30 cellular contexts compared by ENCODE assay signal in genomic region chr19:18906605-18907519, GRCh38. TPM values are rescaled to one million over a fixed set of nuclear protein-coding genes. Genes with fewer than 3 reads are reported as not detected.
A peak's percentile ranks its signal among the peaks of the same experiment; 100 is the strongest.
DNase-seq lines count a peak whose midpoint lies in the region; ATAC-seq, FAIRE-seq and TF ChIP-seq lines count a peak whose summit lies in the region.
"Had no signal": no experiment of that assay in that cellular context is flagged by ENCODE, and none has a peak within 500 bp of the region (broad histone marks: within the 10 kb centered on the region; RNA-seq: fewer than 3 reads in every experiment).

No MANE protein-coding gene starts in this region.

- H2AFZ ChIP-seq in HepG2 (ENCODE audit: low read length) (no peak overlapping the region), neuronal stem cell (ENCODE audit: low read length) (no peak overlapping the region)
- H2AFZ ChIP-seq: GM23338 had no signal

- peak overlapping the region; percentile 90 for H2BK5ac ChIP-seq in neuronal stem cell (ENCODE audit: low read length)

- no peak overlapping the region for H2BK120ac ChIP-seq in neuronal stem cell (ENCODE audit: low read depth, low read length)

- H3K9ac ChIP-seq in HepG2 (ENCODE audit: insufficient read depth, low read depth, low read length) (no peak overlapping the region), neuronal stem cell (ENCODE audit: low read depth, low read length, poor library complexity) (peak overlapping the region; percentile 70)

- no peak overlapping the region for H2AK5ac ChIP-seq in neuronal stem cell (ENCODE audit: low read depth, low read length)

- POLR2A ChIA-PET in HepG2 (lab: Yijun Ruan, JAX) (interaction anchor here (0.9 to 1.8 kb wide), 2 partner anchors 12 kb away, joined by 3 to 4 read pairs; partner anchors contain the start of genes COPE and DDX49), HEK293T (lab: Yijun Ruan, JAX) (interaction anchor here (2.0 kb wide), 1 partner anchor 11 kb away, joined by 5 read pairs; the partner anchor contains the start of gene CERS1)

- H3K27me3 ChIP-seq in HepG2 (ENCODE audit: control insufficient read depth in 1 of 2, insufficient read depth in 2 of 2, low read length in 2 of 2) (no peaks in the 10 kb centered on the region), right lobe of liver (no peaks in the 10 kb centered on the region), neuronal stem cell (ENCODE audit: control insufficient read depth in 3 of 3, insufficient read depth in 3 of 3, low read depth in 1 of 3, low read length in 3 of 3) (no peaks in the 10 kb centered on the region), upper lobe of right lung (no peaks in the 10 kb centered on the region), gastrocnemius medialis (no peaks in the 10 kb centered on the region)
- H3K27me3 ChIP-seq: brain microvascular endothelial cell, gastroesophageal sphincter had no signal

- no peak for TF ChIP-seq RAD21 in HepG2 (CRISPR knock-in tag; IDR thresholded peaks at IDR 0.05)

- H3K9me3 ChIP-seq in HepG2 (ENCODE audit: low read length) (no peaks in the 10 kb centered on the region), right lobe of liver (no peaks in the 10 kb centered on the region), neuronal stem cell (replicated peaks in 1 of 2; ENCODE audit: control insufficient read depth in 2 of 2, insufficient read depth in 1 of 2, low read depth in 1 of 2, low read length in 2 of 2) (peaks cover 0 to 1% of the 10 kb centered on the region in 2 donors), upper lobe of right lung (no peaks in the 10 kb centered on the region), gastrocnemius medialis (no peaks in the 10 kb centered on the region)
- H3K9me3 ChIP-seq: gastroesophageal sphincter had no signal

- H4K91ac ChIP-seq in neuronal stem cell (ENCODE audit: low read depth, low read length, poor library complexity), result no peak overlapping the region

- no peak for TF ChIP-seq CTCF in HepG2 (CRISPR knock-in tag; IDR thresholded peaks at IDR 0.05)
- no peak for TF ChIP-seq CTCF in right lobe of liver (IDR thresholded peaks at IDR 0.05)
- TF ChIP-seq CTCF in upper lobe of right lung (IDR thresholded peaks at IDR 0.05), result no peak
- TF ChIP-seq CTCF in gastrocnemius medialis (IDR thresholded peaks at IDR 0.05 in 4 of 5, conservative IDR thresholded peaks at IDR 0.05 in 1 of 5), result no peak

- H3K4me2 ChIP-seq in HepG2 (ENCODE audit: low read depth, low read length) (no peak overlapping the region), neuronal stem cell (ENCODE audit: insufficient read depth, low read length, poor library complexity, severe bottlenecking) (no peak overlapping the region)
- H3K4me2 ChIP-seq: GM23338 had no signal

- 97% methylated on average over 12 of the region's 36 CpGs for WGBS in HepG2 (ENCODE audit: low lambda C conversion rate)
- WGBS in right lobe of liver (ENCODE audit: insufficient coverage, low coverage, low lambda C conversion rate, missing lambda C conversion rate), result no CpG with 5 or more reads among the region's 36 CpGs
- no CpG with 5 or more reads among the region's 36 CpGs for WGBS in neuronal stem cell (ENCODE audit: extremely low coverage in 2 of 2, insufficient read length in 2 of 2, insufficient replicate concordance in 1 of 2), 2 donors

- DNase-seq in HepG2 (ENCODE audit: low spot score) (no peak), right lobe of liver (no peak), globus pallidus (ENCODE audit: low spot score) (peak; percentile 92), neuronal stem cell (ENCODE audit: low spot score) (no peak), upper lobe of right lung (peak; percentile 60), gastrocnemius medialis (no peak), HEK293T (ENCODE audit: extremely low spot score) (no peak)
- DNase-seq: 8988T; activated CD4-positive, alpha-beta T cell treated with anti-CD3 and anti-CD28 coated beads, Interleukin-2, amount 50 U/mL, for 4 hours; activated CD8-positive, alpha-beta memory T cell treated with anti-CD3 and anti-CD28 coated beads, Interleukin-2, amount 50 U/mL, for 48 hours; activated effector memory CD4-positive, alpha-beta T cell treated with Interleukin-2 at 50 U/mL for 16 hours; brain microvascular endothelial cell; DMS53; KBM-7; NCI-H1417 treated with DMSO at 0.1 percent for 48 hours; NCI-H2107; NCI-H446; NCI-H82; stimulated activated CD4-positive, alpha-beta T cell treated with anti-CD3 and anti-CD28 coated beads, Interleukin-4, amount 100 ng/mL, for 24 hours; stimulated activated naive CD4-positive, alpha-beta T cell; T-helper 9 cell; trophoblast cell had no signal

- peak overlapping the region; percentile 23 for H4K8ac ChIP-seq in neuronal stem cell (ENCODE audit: low read depth, low read length)

- H3K4me1 ChIP-seq in HepG2 (ENCODE audit: insufficient read depth, low read length) (no peaks in the 10 kb centered on the region), right lobe of liver (no peaks in the 10 kb centered on the region), neuronal stem cell (ENCODE audit: control insufficient read depth in 2 of 2, insufficient read depth in 1 of 2, low read depth in 1 of 2, low read length in 2 of 2) (no peaks in the 10 kb centered on the region), upper lobe of right lung (no peaks in the 10 kb centered on the region), gastrocnemius medialis (no peaks in the 10 kb centered on the region)
- H3K4me1 ChIP-seq: gastroesophageal sphincter had no signal

- no peak overlapping the region for H2BK15ac ChIP-seq in neuronal stem cell (ENCODE audit: low read length)

- H3K18ac ChIP-seq in neuronal stem cell (ENCODE audit: low read length), result no peak overlapping the region

- peaks cover 12% of the 10 kb centered on the region for H3K79me1 ChIP-seq in neuronal stem cell (ENCODE audit: low read depth, low read length)

- no peak overlapping the region for H3K14ac ChIP-seq in neuronal stem cell (ENCODE audit: low read length)

- H3K4ac ChIP-seq in neuronal stem cell (ENCODE audit: low read length), result peak overlapping the region; percentile 23

- TF ChIP-seq EP300 in HepG2 (IDR thresholded peaks at IDR 0.05; ENCODE audit: low read depth in 2 of 2, low read length in 2 of 2) (no peak), HepG2 (CRISPR knock-in tag; IDR thresholded peaks at IDR 0.05; ENCODE audit: borderline replicate concordance) (no peak)

- no peaks in the 10 kb centered on the region for H4K20me1 ChIP-seq in HepG2 (ENCODE audit: insufficient read depth, low read length)

- H3K79me2 ChIP-seq in HepG2 (ENCODE audit: insufficient read depth, low read length), result no peaks in the 10 kb centered on the region

- no peak for FAIRE-seq in HepG2 (lab: Jason Lieb, UNC)
- FAIRE-seq: GM18507 had no signal

- H3K36me3 ChIP-seq in HepG2 (replicated peaks in 1 of 2; ENCODE audit: control insufficient read depth in 1 of 2, insufficient read depth in 2 of 2, low read length in 2 of 2) (peaks cover 25 to 55% of the 10 kb centered on the region in 2 experiments), right lobe of liver (peaks cover 0 to 20% (median 9%) of the 10 kb centered on the region in 4 donors), neuronal stem cell (replicated peaks in 1 of 2; ENCODE audit: control insufficient read depth in 2 of 2, insufficient read depth in 2 of 2, low read length in 2 of 2) (peaks cover 27 to 78% of the 10 kb centered on the region in 2 donors), upper lobe of right lung (peaks cover 62% of the 10 kb centered on the region), gastrocnemius medialis (peaks cover 0 to 31% of the 10 kb centered on the region in 2 donors)

- H3K4me3 ChIP-seq in HepG2 (replicated peaks in 1 of 3; ENCODE audit: insufficient read depth in 1 of 3, low read depth in 2 of 3, low read length in 3 of 3), result no peak overlapping the region
- no peak overlapping the region for H3K4me3 ChIP-seq in right lobe of liver
- peak overlapping the region in 1 of 2 donors; percentile 37 for H3K4me3 ChIP-seq in neuronal stem cell (ENCODE audit: low read length in 2 of 2)
- H3K4me3 ChIP-seq in upper lobe of right lung, result no peak overlapping the region
- no peak overlapping the region for H3K4me3 ChIP-seq in gastrocnemius medialis
- H3K4me3 ChIP-seq: coronary artery, gastroesophageal sphincter, GM23338 had no signal

- H3K23ac ChIP-seq in neuronal stem cell (ENCODE audit: low read depth, low read length, poor library complexity), result peak overlapping the region; percentile 20

- no TSS peak for BruUV-seq in HepG2 (replicated peaks; lab: Mats Ljungman, UMichigan)

- TF ChIP-seq POLR2A in HepG2 (IDR thresholded peaks at IDR 0.05; ENCODE audit: insufficient read depth in 1 of 2, low read depth in 2 of 2, low read length in 2 of 2) (no peak), right lobe of liver (IDR thresholded peaks at IDR 0.05) (no peak), gastrocnemius medialis (IDR thresholded peaks at IDR 0.05) (no peak)

- H2BK12ac ChIP-seq in neuronal stem cell (ENCODE audit: low read length), result no peak overlapping the region

- H3K27ac ChIP-seq in HepG2 (ENCODE audit: extremely low read length, insufficient read depth, low read length), result no peak overlapping the region
- no peak overlapping the region for H3K27ac ChIP-seq in right lobe of liver
- H3K27ac ChIP-seq in neuronal stem cell (replicated peaks; ENCODE audit: low read length), result no peak overlapping the region
- H3K27ac ChIP-seq in upper lobe of right lung, result no peak overlapping the region
- H3K27ac ChIP-seq in gastrocnemius medialis, result no peak overlapping the region
- H3K27ac ChIP-seq: brain microvascular endothelial cell, coronary artery, gastroesophageal sphincter had no signal

- intact Hi-C loops in HepG2 (cut with micrococcal nuclease; ENCODE audit: unreplicated experiment) (no loop called here), right lobe of liver (cut with DNase I) (no loop called here), upper lobe of right lung (cut with DNase I) (no loop called here), gastrocnemius medialis (cut with DNase I; ENCODE audit: low total_unique reads) (no loop called here)

- ATAC-seq in HepG2 (no peak), right lobe of liver (no peak), upper lobe of right lung (no peak), gastrocnemius medialis (no peak), GM19467 (IDR thresholded peaks at IDR 0.05; ENCODE audit: unreplicated experiment) (no peak)
- ATAC-seq: esophagus mucosa, gastroesophageal sphincter, GM23338, Right ventricle myocardium inferior, WTC11 had no signal

- CTCF ChIA-PET in HepG2 (lab: Yijun Ruan, JAX; ENCODE audit: low intra/inter-chr PET ratio, low total read pairs) (no interaction called here), HEK293T (lab: Yijun Ruan, JAX) (no interaction called here)

- in situ Hi-C loops in HepG2 (cut with HindIII; ENCODE audit: extremely low pct_ligation_motif_present, low pct_unique_long_range_greater_than_20kb) (no loop called here), gastrocnemius medialis (cut with MboI; ENCODE audit: low sequenced_read_pairs in 4 of 4) (no loop called here)

RNA-seq across cellular contexts. Expression of gene CERS1, which starts 10.9 kb away (rescaled TPM):
- 2.3 and 4.6 TPM in 2 replicates for total RNA-seq in HepG2 (2016; rRNA removed; fragmentation: Illumina TruSeq; extraction: Trizol)
- total RNA-seq in HepG2 (2016; cell fraction: cytosol; rRNA removed; fragmentation: Illumina TruSeq; extraction: Trizol; ENCODE audit: low read depth), result 5.9 and 6.2 TPM in 2 replicates
- 2.4 and 5.4 TPM in 2 replicates for total RNA-seq in HepG2 (2016; cell fraction: insoluble cytoplasmic fraction; rRNA removed; fragmentation: Illumina TruSeq; extraction: Trizol)
- 8.1 and 8.5 TPM in 2 replicates for total RNA-seq in HepG2 (2016; cell fraction: membrane; rRNA removed; fragmentation: Illumina TruSeq; extraction: Trizol)
- 3.8 and 4.7 TPM in 2 replicates for total RNA-seq in HepG2 (2016; cell fraction: nucleus; rRNA removed; fragmentation: Illumina TruSeq; extraction: Trizol)
- 9.8 and 18.8 TPM in 2 replicates for polyA plus RNA-seq in HepG2 (2011; rRNA removed)
- 11.5 and 15.3 TPM in 2 replicates for polyA plus RNA-seq in HepG2 (2011; cell fraction: cytosol; rRNA removed)
- polyA plus RNA-seq in HepG2 (2011; cell fraction: nucleus; rRNA removed), result 12.2 and 12.9 TPM in 2 replicates
- 4.3 and 5.9 TPM in 2 replicates for polyA plus RNA-seq in HepG2 (2012)
- polyA plus RNA-seq in HepG2 (2016; cell fraction: cytosol; fragmentation: Illumina TruSeq; extraction: Trizol; ENCODE audit: low read depth), result 8.6 and 10.1 TPM in 2 replicates
- polyA plus RNA-seq in HepG2 (2016; cell fraction: insoluble cytoplasmic fraction; fragmentation: Illumina TruSeq; extraction: Trizol; ENCODE audit: low read depth), result 3.8 and 4.5 TPM in 2 replicates
- 11.3 and 12.9 TPM in 2 replicates for polyA plus RNA-seq in HepG2 (2016; cell fraction: membrane; fragmentation: Illumina TruSeq; extraction: Trizol; ENCODE audit: low read depth)
- polyA plus RNA-seq in HepG2 (2016; cell fraction: nucleus; fragmentation: Illumina TruSeq; extraction: Trizol; ENCODE audit: insufficient read depth, low read depth), result 11.5 and 12.9 TPM in 2 replicates
- 13.1 and 35.4 TPM in 2 replicates for polyA minus RNA-seq in HepG2 (2011; rRNA and poly(A)+ RNA removed; ENCODE audit: low replicate concordance)
- 8.0 and 9.5 TPM in 2 replicates for polyA minus RNA-seq in HepG2 (2011; cell fraction: cytosol; rRNA and poly(A)+ RNA removed)
- polyA minus RNA-seq in HepG2 (2011; cell fraction: nucleus; rRNA and poly(A)+ RNA removed), result 1.7 and 2.4 TPM in 2 replicates
- total RNA-seq in right lobe of liver, result not detected
- polyA plus RNA-seq in neuronal stem cell (2013, experiment 1 of 2), result 17.4 TPM
- polyA plus RNA-seq in neuronal stem cell (2013, experiment 2 of 2), result 17.0 TPM
- total RNA-seq in upper lobe of right lung, result not detected
- total RNA-seq in gastrocnemius medialis, result 1 to 10 TPM; 1.1 to 6.9 (median 3.3) TPM
- total RNA-seq: esophagus mucosa had no signal

RNA-seq across cellular contexts. Expression of gene COPE, which starts 12.3 kb away (rescaled TPM):
- total RNA-seq in HepG2 (2016; rRNA removed; fragmentation: Illumina TruSeq; extraction: Trizol), result 188 and 189 TPM in 2 replicates
- total RNA-seq in HepG2 (2016; cell fraction: cytosol; rRNA removed; fragmentation: Illumina TruSeq; extraction: Trizol; ENCODE audit: low read depth), result 90.0 and 90.2 TPM in 2 replicates
- 172 and 181 TPM in 2 replicates for total RNA-seq in HepG2 (2016; cell fraction: insoluble cytoplasmic fraction; rRNA removed; fragmentation: Illumina TruSeq; extraction: Trizol)
- 87.8 and 90.8 TPM in 2 replicates for total RNA-seq in HepG2 (2016; cell fraction: membrane; rRNA removed; fragmentation: Illumina TruSeq; extraction: Trizol)
- total RNA-seq in HepG2 (2016; cell fraction: nucleus; rRNA removed; fragmentation: Illumina TruSeq; extraction: Trizol), result 70.6 and 74.1 TPM in 2 replicates
- polyA plus RNA-seq in HepG2 (2011; rRNA removed), result 205 and 222 TPM in 2 replicates
- 175 and 335 TPM in 2 replicates for polyA plus RNA-seq in HepG2 (2011; cell fraction: cytosol; rRNA removed)
- 191 and 222 TPM in 2 replicates for polyA plus RNA-seq in HepG2 (2011; cell fraction: nucleus; rRNA removed)
- 86.4 and 120 TPM in 2 replicates for polyA plus RNA-seq in HepG2 (2012)
- polyA plus RNA-seq in HepG2 (2016; cell fraction: cytosol; fragmentation: Illumina TruSeq; extraction: Trizol; ENCODE audit: low read depth), result 73.8 and 86.7 TPM in 2 replicates
- 149 and 196 TPM in 2 replicates for polyA plus RNA-seq in HepG2 (2016; cell fraction: insoluble cytoplasmic fraction; fragmentation: Illumina TruSeq; extraction: Trizol; ENCODE audit: low read depth)
- 72.3 and 75.2 TPM in 2 replicates for polyA plus RNA-seq in HepG2 (2016; cell fraction: membrane; fragmentation: Illumina TruSeq; extraction: Trizol; ENCODE audit: low read depth)
- polyA plus RNA-seq in HepG2 (2016; cell fraction: nucleus; fragmentation: Illumina TruSeq; extraction: Trizol; ENCODE audit: insufficient read depth, low read depth), result 134 and 136 TPM in 2 replicates
- polyA minus RNA-seq in HepG2 (2011; rRNA and poly(A)+ RNA removed; ENCODE audit: low replicate concordance), result 163 and 283 TPM in 2 replicates
- polyA minus RNA-seq in HepG2 (2011; cell fraction: cytosol; rRNA and poly(A)+ RNA removed), result 82.7 and 99.4 TPM in 2 replicates
- 41.8 and 44.1 TPM in 2 replicates for polyA minus RNA-seq in HepG2 (2011; cell fraction: nucleus; rRNA and poly(A)+ RNA removed)
- total RNA-seq in right lobe of liver, result 100 to 1,000 TPM in 3 of 6 experiments, 10 to 100 TPM in 3; 67.4 to 240 (median 97.1) TPM
- 152 TPM for polyA plus RNA-seq in neuronal stem cell (2013, experiment 1 of 2)
- polyA plus RNA-seq in neuronal stem cell (2013, experiment 2 of 2), result 153 TPM
- total RNA-seq in upper lobe of right lung, result 141 TPM
- 100 to 1,000 TPM; 169 to 229 (median 203) TPM for total RNA-seq in gastrocnemius medialis

RNA-seq across cellular contexts. Expression of gene DDX49, which starts 12.7 kb away (rescaled TPM):
- 44.6 and 46.2 TPM in 2 replicates for total RNA-seq in HepG2 (2016; rRNA removed; fragmentation: Illumina TruSeq; extraction: Trizol)
- 26.8 and 31.4 TPM in 2 replicates for total RNA-seq in HepG2 (2016; cell fraction: cytosol; rRNA removed; fragmentation: Illumina TruSeq; extraction: Trizol; ENCODE audit: low read depth)
- total RNA-seq in HepG2 (2016; cell fraction: insoluble cytoplasmic fraction; rRNA removed; fragmentation: Illumina TruSeq; extraction: Trizol), result 36.8 and 44.8 TPM in 2 replicates
- total RNA-seq in HepG2 (2016; cell fraction: membrane; rRNA removed; fragmentation: Illumina TruSeq; extraction: Trizol), result 34.9 and 35.2 TPM in 2 replicates
- 21.6 and 22.6 TPM in 2 replicates for total RNA-seq in HepG2 (2016; cell fraction: nucleus; rRNA removed; fragmentation: Illumina TruSeq; extraction: Trizol)
- polyA plus RNA-seq in HepG2 (2011; rRNA removed), result 27.0 and 28.9 TPM in 2 replicates
- polyA plus RNA-seq in HepG2 (2011; cell fraction: cytosol; rRNA removed), result 18.7 and 29.0 TPM in 2 replicates
- 45.0 and 51.2 TPM in 2 replicates for polyA plus RNA-seq in HepG2 (2011; cell fraction: nucleus; rRNA removed)
- polyA plus RNA-seq in HepG2 (2012), result 13.7 and 15.9 TPM in 2 replicates
- 25.8 and 27.7 TPM in 2 replicates for polyA plus RNA-seq in HepG2 (2016; cell fraction: cytosol; fragmentation: Illumina TruSeq; extraction: Trizol; ENCODE audit: low read depth)
- polyA plus RNA-seq in HepG2 (2016; cell fraction: insoluble cytoplasmic fraction; fragmentation: Illumina TruSeq; extraction: Trizol; ENCODE audit: low read depth), result 36.1 and 38.2 TPM in 2 replicates
- 21.6 and 25.1 TPM in 2 replicates for polyA plus RNA-seq in HepG2 (2016; cell fraction: membrane; fragmentation: Illumina TruSeq; extraction: Trizol; ENCODE audit: low read depth)
- polyA plus RNA-seq in HepG2 (2016; cell fraction: nucleus; fragmentation: Illumina TruSeq; extraction: Trizol; ENCODE audit: insufficient read depth, low read depth), result 42.3 and 43.7 TPM in 2 replicates
- 54.2 and 128 TPM in 2 replicates for polyA minus RNA-seq in HepG2 (2011; rRNA and poly(A)+ RNA removed; ENCODE audit: low replicate concordance)
- 14.5 and 19.5 TPM in 2 replicates for polyA minus RNA-seq in HepG2 (2011; cell fraction: cytosol; rRNA and poly(A)+ RNA removed)
- 18.6 and 24.2 TPM in 2 replicates for polyA minus RNA-seq in HepG2 (2011; cell fraction: nucleus; rRNA and poly(A)+ RNA removed)
- 10 to 100 TPM; 15.8 to 37.9 (median 18.5) TPM for total RNA-seq in right lobe of liver
- polyA plus RNA-seq in neuronal stem cell (2013, experiment 1 of 2), result 11.8 TPM
- polyA plus RNA-seq in neuronal stem cell (2013, experiment 2 of 2), result 10.4 TPM
- total RNA-seq in upper lobe of right lung, result 45.9 TPM
- total RNA-seq in gastrocnemius medialis, result 10 to 100 TPM; 40.6 to 60.1 (median 44.2) TPM

RNA-seq across cellular contexts. Expression of gene HOMER3, which starts 34.2 kb away (rescaled TPM):
- total RNA-seq in HepG2 (2016; rRNA removed; fragmentation: Illumina TruSeq; extraction: Trizol), result 16.0 and 21.3 TPM in 2 replicates
- total RNA-seq in HepG2 (2016; cell fraction: cytosol; rRNA removed; fragmentation: Illumina TruSeq; extraction: Trizol; ENCODE audit: low read depth), result 26.4 and 33.2 TPM in 2 replicates
- 15.8 and 22.8 TPM in 2 replicates for total RNA-seq in HepG2 (2016; cell fraction: insoluble cytoplasmic fraction; rRNA removed; fragmentation: Illumina TruSeq; extraction: Trizol)
- total RNA-seq in HepG2 (2016; cell fraction: membrane; rRNA removed; fragmentation: Illumina TruSeq; extraction: Trizol), result 34.4 and 37.9 TPM in 2 replicates
- 9.6 and 15.0 TPM in 2 replicates for total RNA-seq in HepG2 (2016; cell fraction: nucleus; rRNA removed; fragmentation: Illumina TruSeq; extraction: Trizol)
- polyA plus RNA-seq in HepG2 (2011; rRNA removed), result 27.3 and 33.7 TPM in 2 replicates
- polyA plus RNA-seq in HepG2 (2011; cell fraction: cytosol; rRNA removed), result 17.2 and 24.7 TPM in 2 replicates
- 44.4 and 50.4 TPM in 2 replicates for polyA plus RNA-seq in HepG2 (2011; cell fraction: nucleus; rRNA removed)
- 9.2 and 17.6 TPM in 2 replicates for polyA plus RNA-seq in HepG2 (2012)
- 38.0 and 46.9 TPM in 2 replicates for polyA plus RNA-seq in HepG2 (2016; cell fraction: cytosol; fragmentation: Illumina TruSeq; extraction: Trizol; ENCODE audit: low read depth)
- 25.7 and 29.6 TPM in 2 replicates for polyA plus RNA-seq in HepG2 (2016; cell fraction: insoluble cytoplasmic fraction; fragmentation: Illumina TruSeq; extraction: Trizol; ENCODE audit: low read depth)
- 45.5 and 48.8 TPM in 2 replicates for polyA plus RNA-seq in HepG2 (2016; cell fraction: membrane; fragmentation: Illumina TruSeq; extraction: Trizol; ENCODE audit: low read depth)
- polyA plus RNA-seq in HepG2 (2016; cell fraction: nucleus; fragmentation: Illumina TruSeq; extraction: Trizol; ENCODE audit: insufficient read depth, low read depth), result 36.3 and 38.7 TPM in 2 replicates
- polyA minus RNA-seq in HepG2 (2011; rRNA and poly(A)+ RNA removed; ENCODE audit: low replicate concordance), result 16.8 and 17.2 TPM in 2 replicates
- polyA minus RNA-seq in HepG2 (2011; cell fraction: cytosol; rRNA and poly(A)+ RNA removed), result 3.6 and 6.2 TPM in 2 replicates
- polyA minus RNA-seq in HepG2 (2011; cell fraction: nucleus; rRNA and poly(A)+ RNA removed), result 8.6 and 13.4 TPM in 2 replicates
- 1 to 10 TPM; 2.3 to 4.7 (median 3.2) TPM for total RNA-seq in right lobe of liver
- 58.3 TPM for polyA plus RNA-seq in neuronal stem cell (2013, experiment 1 of 2)
- 56.2 TPM for polyA plus RNA-seq in neuronal stem cell (2013, experiment 2 of 2)
- 29.3 TPM for total RNA-seq in upper lobe of right lung
- total RNA-seq in gastrocnemius medialis, result 100 to 1,000 TPM in 3 of 4 donors, 10 to 100 TPM in 1; 86.2 to 202 (median 113) TPM

Comparison
In these comparisons a context has a peak if more than half of its experiments do, and no peak if none do; other contexts are left out.
1. DNase-seq: peak in globus pallidus (single experiment) and upper lobe of right lung (single experiment); none in HepG2 (single experiment), right lobe of liver (0 of 3), neuronal stem cell (single experiment), gastrocnemius medialis (0 of 2) and HEK293T (single experiment).